15 cellular contexts compared by ENCODE assay signal in the genomic region with DNA sequence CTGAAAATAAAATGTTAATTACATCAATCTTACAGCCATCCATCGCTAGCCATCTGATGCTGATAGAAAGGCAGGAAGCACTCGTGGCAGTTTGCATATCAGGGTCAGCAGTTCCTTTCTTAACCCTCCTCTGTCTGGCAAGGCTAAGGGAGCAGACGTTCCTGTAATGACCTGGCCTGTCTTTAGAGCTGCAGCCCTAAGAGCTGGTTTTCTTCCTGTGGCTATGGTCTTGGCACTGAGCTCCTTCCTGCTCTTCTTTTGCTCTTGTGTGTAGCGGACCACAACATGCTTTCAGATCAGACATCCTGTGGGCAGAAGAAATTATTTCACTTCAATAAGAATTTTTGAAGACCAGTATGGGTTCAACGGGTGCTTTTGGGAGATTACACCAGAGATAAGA.
DNase-seq lines count a peak whose midpoint lies in the region; ATAC-seq, FAIRE-seq and TF ChIP-seq lines count a peak whose summit lies in the region.
"Had no signal": no experiment of that assay in that cellular context is flagged by ENCODE, and none has a peak within 500 bp of the region (broad histone marks: within the 10 kb centered on the region; RNA-seq: fewer than 3 reads in every experiment).

No MANE protein-coding gene starts in this region.

- no peak overlapping the region for H3K4me3 Mint-ChIP-seq in stimulated activated naive B cell treated with anti-CD40 and anti-IgM and Interleukin-4, amounts not matched to agents 10 μg/mL and 1 μg/mL and 100 μg/mL, for 72 hours

- DNase-seq in SK-N-SH (peak; percentile 5), UCSD-AML1 (lab: John Stamatoyannopoulos, UW; ENCODE audit: unreplicated experiment) (peak; percentile 50), amygdala (lab: John Stamatoyannopoulos, UW) (no peak), H54 (ENCODE audit: insufficient read length, low spot score) (no peak), foreskin fibroblast (no peak)
- no peak for DNase-seq in stimulated activated naive B cell treated with anti-CD40 and anti-IgM and Interleukin-4, amounts not matched to agents 10 μg/mL and 1 μg/mL and 100 μg/mL, for 72 hours
- DNase-seq: COR-L47, NCI-H2171, T1000, tibial artery had no signal

- no peaks in the 10 kb centered on the region for H3K9me2 ChIP-seq in SK-N-SH

- ATAC-seq in SK-N-SH treated with all-trans-retinoic acid at 6 μM for 48 hours (no peak), HG02870 (IDR thresholded peaks at IDR 0.05; ENCODE audit: unreplicated experiment) (peak; percentile 67)
- ATAC-seq in stimulated activated naive B cell treated with anti-CD40 and anti-IgM and Interleukin-4, amounts not matched to agents 10 μg/mL and 1 μg/mL and 100 μg/mL, for 72 hours (replicated peaks), result peak; percentile 45 to 49

- no peaks in the 10 kb centered on the region for H3K27me3 Mint-ChIP-seq in stimulated activated naive B cell treated with anti-CD40 and anti-IgM and Interleukin-4, amounts not matched to agents 10 μg/mL and 1 μg/mL and 100 μg/mL, for 72 hours

- no peak for TF ChIP-seq RAD21 in SK-N-SH (IDR thresholded peaks at IDR 0.05; ENCODE audit: low read length)

- H3K79me2 ChIP-seq in SK-N-SH (ENCODE audit: insufficient read depth), result no peaks in the 10 kb centered on the region

- peaks cover 14% of the 10 kb centered on the region; the same call in 1 of the 2 replicates for H3K27me3 ChIP-seq in SK-N-SH (ENCODE audit: insufficient read depth)
- H3K27me3 ChIP-seq: tibial artery had no signal

- no peak overlapping the region for H3K27ac ChIP-seq in SK-N-SH (ENCODE audit: low read depth in 2 of 2, low read length in 1 of 2)
- H3K27ac ChIP-seq: 22Rv1, coronary artery, tibial artery had no signal

- no peaks in the 10 kb centered on the region for H3K36me3 ChIP-seq in SK-N-SH (replicated peaks in 1 of 2; ENCODE audit: control insufficient read depth in 1 of 2, insufficient read depth in 2 of 2, low read length in 1 of 2)
- H3K36me3 ChIP-seq: tibial artery had no signal

- H3K9me3 Mint-ChIP-seq in stimulated activated naive B cell treated with anti-CD40 and anti-IgM and Interleukin-4, amounts not matched to agents 10 μg/mL and 1 μg/mL and 100 μg/mL, for 72 hours, result no peaks in the 10 kb centered on the region

- H3F3A ChIP-seq in SK-N-SH (replicated peaks; ENCODE audit: insufficient read depth), result no peaks in the 10 kb centered on the region

- H3K4me3 ChIP-seq in SK-N-SH (ENCODE audit: low read depth in 2 of 2, low read length in 1 of 2), result no peak overlapping the region
- H3K4me3 ChIP-seq in foreskin fibroblast (ENCODE audit: low read depth in 1 of 2, low read length in 2 of 2), result no peak overlapping the region
- H3K4me3 ChIP-seq: coronary artery, tibial artery had no signal

- peaks cover 0 to 21% of the 10 kb centered on the region in 2 experiments; a peak in 1 of 4 replicates for H3K4me1 ChIP-seq in SK-N-SH (ENCODE audit: control insufficient read depth in 1 of 2, insufficient read depth in 2 of 2, low read depth in 1 of 2, low read length in 1 of 2)
- H3K4me1 ChIP-seq: tibial artery had no signal

- CTCF ChIA-PET in SK-N-SH (lab: Yijun Ruan, JAX), result interaction anchor here (1.6 kb wide), 1 partner anchor 10 kb away, joined by 7 read pairs; no protein-coding TSS in a partner anchor

- H3K9ac ChIP-seq in SK-N-SH, result no peak overlapping the region

- H3K27ac Mint-ChIP-seq in stimulated activated naive B cell treated with anti-CD40 and anti-IgM and Interleukin-4, amounts not matched to agents 10 μg/mL and 1 μg/mL and 100 μg/mL, for 72 hours, result no peak overlapping the region

- H3K36me3 Mint-ChIP-seq in stimulated activated naive B cell treated with anti-CD40 and anti-IgM and Interleukin-4, amounts not matched to agents 10 μg/mL and 1 μg/mL and 100 μg/mL, for 72 hours, result no peaks in the 10 kb centered on the region

- no peaks in the 10 kb centered on the region for H4K20me1 ChIP-seq in SK-N-SH (ENCODE audit: insufficient read depth)

- TF ChIP-seq POLR2A in H54 (IDR thresholded peaks at IDR 0.05; ENCODE audit: low read depth, low read length), result no peak

- H2AFZ ChIP-seq in SK-N-SH (ENCODE audit: low read depth), result no peak overlapping the region

- POLR2A ChIA-PET in SK-N-SH (lab: Yijun Ruan, JAX), result no interaction called here

- WGBS in SK-N-SH (ENCODE audit: low lambda C conversion rate), result 23% methylated on average over 5 of the region's 5 CpGs

- H3K4me2 ChIP-seq in SK-N-SH, result no peak overlapping the region

- no peak for TF ChIP-seq CTCF in SK-N-SH (IDR thresholded peaks at IDR 0.05)
- TF ChIP-seq CTCF in foreskin fibroblast (IDR thresholded peaks at IDR 0.05; ENCODE audit: low read depth, low read length), result no peak

- peaks cover 29 to 48% of the 10 kb centered on the region in 2 donors for H3K4me1 Mint-ChIP-seq in stimulated activated naive B cell treated with anti-CD40 and anti-IgM and Interleukin-4, amounts not matched to agents 10 μg/mL and 1 μg/mL and 100 μg/mL, for 72 hours

- no peaks in the 10 kb centered on the region for H3K9me3 ChIP-seq in SK-N-SH
- H3K9me3 ChIP-seq: tibial artery had no signal

- TF ChIP-seq EP300 in SK-N-SH (IDR thresholded peaks at IDR 0.05; ENCODE audit: borderline replicate concordance in 1 of 2, low read depth in 1 of 2, low read length in 1 of 2), result no peak

- no peak for FAIRE-seq in H54 (lab: Jason Lieb, UNC)
- FAIRE-seq: islet of Langerhans had no signal

TF ChIP-seq in SK-N-SH, 30 proteins besides CTCF, POLR2A, EP300 and RAD21 (continues in another document):
- TF ChIP-seq, protein P1, sequence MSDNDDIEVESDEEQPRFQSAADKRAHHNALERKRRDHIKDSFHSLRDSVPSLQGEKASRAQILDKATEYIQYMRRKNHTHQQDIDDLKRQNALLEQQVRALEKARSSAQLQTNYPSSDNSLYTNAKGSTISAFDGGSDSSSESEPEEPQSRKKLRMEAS (IDR thresholded peaks at IDR 0.05; ENCODE audit: low read depth), result no peak
- TF ChIP-seq EZH2phosphoT487 (IDR thresholded peaks at IDR 0.05; ENCODE audit: borderline replicate concordance, low read depth) (no peak), CHD2 (IDR thresholded peaks at IDR 0.05; ENCODE audit: low read length, partially characterized antibody) (no peak), NRF1 (IDR thresholded peaks at IDR 0.05; ENCODE audit: low read depth, low read length) (no peak)
- TF ChIP-seq, protein P2, sequence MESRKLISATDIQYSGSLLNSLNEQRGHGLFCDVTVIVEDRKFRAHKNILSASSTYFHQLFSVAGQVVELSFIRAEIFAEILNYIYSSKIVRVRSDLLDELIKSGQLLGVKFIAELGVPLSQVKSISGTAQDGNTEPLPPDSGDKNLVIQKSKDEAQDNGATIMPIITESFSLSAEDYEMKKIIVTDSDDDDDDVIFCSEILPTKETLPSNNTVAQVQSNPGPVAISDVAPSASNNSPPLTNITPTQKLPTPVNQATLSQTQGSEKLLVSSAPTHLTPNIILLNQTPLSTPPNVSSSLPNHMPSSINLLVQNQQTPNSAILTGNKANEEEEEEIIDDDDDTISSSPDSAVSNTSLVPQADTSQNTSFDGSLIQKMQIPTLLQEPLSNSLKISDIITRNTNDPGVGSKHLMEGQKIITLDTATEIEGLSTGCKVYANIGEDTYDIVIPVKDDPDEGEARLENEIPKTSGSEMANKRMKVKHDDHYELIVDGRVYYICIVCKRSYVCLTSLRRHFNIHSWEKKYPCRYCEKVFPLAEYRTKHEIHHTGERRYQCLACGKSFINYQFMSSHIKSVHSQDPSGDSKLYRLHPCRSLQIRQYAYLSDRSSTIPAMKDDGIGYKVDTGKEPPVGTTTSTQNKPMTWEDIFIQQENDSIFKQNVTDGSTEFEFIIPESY (IDR thresholded peaks at IDR 0.05; ENCODE audit: borderline replicate concordance, low read depth), result no peak

TF ChIP-seq in SK-N-SH treated with all-trans-retinoic acid at 6 μM for 48 hours, 23 proteins besides CTCF, POLR2A, EP300 and RAD21 (continues in another document):
- TF ChIP-seq, protein P3, sequence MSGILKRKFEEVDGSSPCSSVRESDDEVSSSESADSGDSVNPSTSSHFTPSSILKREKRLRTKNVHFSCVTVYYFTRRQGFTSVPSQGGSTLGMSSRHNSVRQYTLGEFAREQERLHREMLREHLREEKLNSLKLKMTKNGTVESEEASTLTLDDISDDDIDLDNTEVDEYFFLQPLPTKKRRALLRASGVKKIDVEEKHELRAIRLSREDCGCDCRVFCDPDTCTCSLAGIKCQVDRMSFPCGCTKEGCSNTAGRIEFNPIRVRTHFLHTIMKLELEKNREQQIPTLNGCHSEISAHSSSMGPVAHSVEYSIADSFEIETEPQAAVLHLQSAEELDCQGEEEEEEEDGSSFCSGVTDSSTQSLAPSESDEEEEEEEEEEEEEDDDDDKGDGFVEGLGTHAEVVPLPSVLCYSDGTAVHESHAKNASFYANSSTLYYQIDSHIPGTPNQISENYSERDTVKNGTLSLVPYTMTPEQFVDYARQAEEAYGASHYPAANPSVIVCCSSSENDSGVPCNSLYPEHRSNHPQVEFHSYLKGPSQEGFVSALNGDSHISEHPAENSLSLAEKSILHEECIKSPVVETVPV (CRISPR knock-in tag; IDR thresholded peaks at IDR 0.05), result no peak
- TF ChIP-seq GLIS3 (CRISPR knock-in tag; IDR thresholded peaks at IDR 0.05), result no peak
- TF ChIP-seq, protein P4, sequence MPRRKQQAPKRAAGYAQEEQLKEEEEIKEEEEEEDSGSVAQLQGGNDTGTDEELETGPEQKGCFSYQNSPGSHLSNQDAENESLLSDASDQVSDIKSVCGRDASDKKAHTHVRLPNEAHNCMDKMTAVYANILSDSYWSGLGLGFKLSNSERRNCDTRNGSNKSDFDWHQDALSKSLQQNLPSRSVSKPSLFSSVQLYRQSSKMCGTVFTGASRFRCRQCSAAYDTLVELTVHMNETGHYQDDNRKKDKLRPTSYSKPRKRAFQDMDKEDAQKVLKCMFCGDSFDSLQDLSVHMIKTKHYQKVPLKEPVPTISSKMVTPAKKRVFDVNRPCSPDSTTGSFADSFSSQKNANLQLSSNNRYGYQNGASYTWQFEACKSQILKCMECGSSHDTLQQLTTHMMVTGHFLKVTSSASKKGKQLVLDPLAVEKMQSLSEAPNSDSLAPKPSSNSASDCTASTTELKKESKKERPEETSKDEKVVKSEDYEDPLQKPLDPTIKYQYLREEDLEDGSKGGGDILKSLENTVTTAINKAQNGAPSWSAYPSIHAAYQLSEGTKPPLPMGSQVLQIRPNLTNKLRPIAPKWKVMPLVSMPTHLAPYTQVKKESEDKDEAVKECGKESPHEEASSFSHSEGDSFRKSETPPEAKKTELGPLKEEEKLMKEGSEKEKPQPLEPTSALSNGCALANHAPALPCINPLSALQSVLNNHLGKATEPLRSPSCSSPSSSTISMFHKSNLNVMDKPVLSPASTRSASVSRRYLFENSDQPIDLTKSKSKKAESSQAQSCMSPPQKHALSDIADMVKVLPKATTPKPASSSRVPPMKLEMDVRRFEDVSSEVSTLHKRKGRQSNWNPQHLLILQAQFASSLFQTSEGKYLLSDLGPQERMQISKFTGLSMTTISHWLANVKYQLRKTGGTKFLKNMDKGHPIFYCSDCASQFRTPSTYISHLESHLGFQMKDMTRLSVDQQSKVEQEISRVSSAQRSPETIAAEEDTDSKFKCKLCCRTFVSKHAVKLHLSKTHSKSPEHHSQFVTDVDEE (CRISPR knock-in tag; IDR thresholded peaks at IDR 0.05), result no peak

Comparison
In these comparisons a context has a peak if more than half of its experiments do, and no peak if none do; other contexts are left out.
1. DNase-seq: peak in SK-N-SH (single experiment) and UCSD-AML1 (single experiment); none in stimulated activated naive B cell treated with anti-CD40 and anti-IgM and Interleukin-4, amounts not matched to agents 10 μg/mL and 1 μg/mL and 100 μg/mL, for 72 hours (single experiment), amygdala (0 of 56), H54 (single experiment) and foreskin fibroblast (0 of 2).